Comparison of ENCODE assay signal across 15 cellular contexts in genomic region chr17:49962599-49963276, GRCh38. TPM values are rescaled to one million over a fixed set of nuclear protein-coding genes. Genes with fewer than 3 reads are reported as not detected.
"Had no signal": no experiment of that assay in that cellular context is flagged by ENCODE, and none has a peak within 500 bp of the region (broad histone marks: within the 10 kb centered on the region; RNA-seq: fewer than 3 reads in every experiment).

No MANE protein-coding gene starts in this region.

- H3K36me3 Mint-ChIP-seq: activated naive CD8-positive, alpha-beta T cell treated with anti-CD3 and anti-CD28 coated beads for 36 hours had no signal

- H3K36me3 ChIP-seq: gastrocnemius medialis, heart left ventricle, sigmoid colon had no signal

- DNase-seq: activated CD4-positive, alpha-beta T cell treated with anti-CD3 and anti-CD28 coated beads for 1 hour; activated CD4-positive, alpha-beta T cell treated with anti-CD3 and anti-CD28 coated beads, Interleukin-2, amount 50 U/mL, for 4 hours; activated naive CD8-positive, alpha-beta T cell treated with anti-CD3 and anti-CD28 coated beads for 36 hours; activated T-cell treated with anti-CD3 and anti-CD28 coated beads for 4 hours; amniotic stem cell; effector CD8-positive, alpha-beta T cell; gastrocnemius medialis; heart left ventricle; naive thymus-derived CD8-positive, alpha-beta T cell; sigmoid colon; T1000 had no signal

- H3K9me3 ChIP-seq: gastrocnemius medialis, heart left ventricle, sigmoid colon had no signal

- H3K27ac ChIP-seq: gastrocnemius medialis, heart left ventricle, sigmoid colon had no signal

- H3K4me3 ChIP-seq: gastrocnemius medialis, heart left ventricle, sigmoid colon had no signal

- H3K9me3 Mint-ChIP-seq: activated naive CD8-positive, alpha-beta T cell treated with anti-CD3 and anti-CD28 coated beads for 36 hours; activated T-helper 1 cell treated with anti-CD3 and anti-CD28 coated beads, Interleukin-12 subunit alpha, Interleukin-12 subunit beta, Interleukin-2, Interleukin-4 antibody, amounts not matched to agents 30 ng/mL and 10 ng/mL and 1 ng/mL, durations not matched to agents 14 hours and 24 hours and 36 hours; dendritic cell treated with granulocyte-macrophage colony-stimulating factor and Interleukin-4, amounts not matched to agents 40 ng/mL and 50 ng/mL, for 4 days had no signal

- ATAC-seq: esophagus mucosa; gastrocnemius medialis; heart left ventricle; naive thymus-derived CD8-positive, alpha-beta T cell had no signal

- H3K27ac Mint-ChIP-seq: activated naive CD8-positive, alpha-beta T cell treated with anti-CD3 and anti-CD28 coated beads for 36 hours; activated T-helper 1 cell treated with anti-CD3 and anti-CD28 coated beads, Interleukin-12 subunit alpha, Interleukin-12 subunit beta, Interleukin-2, Interleukin-4 antibody, amounts not matched to agents 30 ng/mL and 10 ng/mL and 1 ng/mL, durations not matched to agents 14 hours and 24 hours and 36 hours; dendritic cell treated with granulocyte-macrophage colony-stimulating factor and Interleukin-4, amounts not matched to agents 40 ng/mL and 50 ng/mL, for 4 days; naive thymus-derived CD8-positive, alpha-beta T cell had no signal

- H3K4me3 Mint-ChIP-seq: activated T-helper 1 cell treated with anti-CD3 and anti-CD28 coated beads, Interleukin-12 subunit alpha, Interleukin-12 subunit beta, Interleukin-2, Interleukin-4 antibody, amounts not matched to agents 30 ng/mL and 10 ng/mL and 1 ng/mL, durations not matched to agents 14 hours and 24 hours and 36 hours; dendritic cell treated with granulocyte-macrophage colony-stimulating factor and Interleukin-4, amounts not matched to agents 40 ng/mL and 50 ng/mL, for 4 days had no signal

RNA-seq across cellular contexts. Expression of gene DLX4, which starts 6.3 kb away (rescaled TPM):
- total RNA-seq: activated T-helper 1 cell treated with anti-CD3 and anti-CD28 coated beads, Interleukin-12 subunit alpha, Interleukin-12 subunit beta, Interleukin-2, Interleukin-4 antibody, amounts not matched to agents 30 ng/mL and 10 ng/mL and 1 ng/mL, durations not matched to agents 14 hours and 24 hours and 36 hours; gastrocnemius medialis; sigmoid colon had no signal

RNA-seq across cellular contexts. Expression of gene DLX3, which starts 32.3 kb away (rescaled TPM):
- total RNA-seq: activated T-helper 1 cell treated with anti-CD3 and anti-CD28 coated beads, Interleukin-12 subunit alpha, Interleukin-12 subunit beta, Interleukin-2, Interleukin-4 antibody, amounts not matched to agents 30 ng/mL and 10 ng/mL and 1 ng/mL, durations not matched to agents 14 hours and 24 hours and 36 hours; gastrocnemius medialis; renal cortical epithelial cell had no signal
